In genomic region chr9:100485196-100485595, GRCh38 we compare ENCODE assay signal across 26 cellular contexts. TPM values are rescaled to one million over a fixed set of nuclear protein-coding genes. Genes with fewer than 3 reads are reported as not detected.
"Had no signal": no experiment of that assay in that cellular context is flagged by ENCODE, and none has a peak within 500 bp of the region (broad histone marks: within the 10 kb centered on the region; RNA-seq: fewer than 3 reads in every experiment).

No MANE protein-coding gene starts in this region.

- DNase-seq: dorsolateral prefrontal cortex; effector CD4-positive, alpha-beta T cell; effector memory CD4-positive, alpha-beta T cell; foreskin keratinocyte; heart left ventricle; hypothalamus; immature natural killer cell; left cardiac atrium; left lung; left ventricle myocardium superior; lower lobe of right lung; mesendoderm; midbrain; naive thymus-derived CD4-positive, alpha-beta T cell; natural killer cell had no signal

- FAIRE-seq: colon, endothelial cell of umbilical vein, frontal cortex, islet of Langerhans, keratinocyte had no signal

- H3K4me3 ChIP-seq: coronary artery, dorsolateral prefrontal cortex, esophagus muscularis mucosa, gastroesophageal sphincter, heart left ventricle, hepatocyte, left lung, lower lobe of right lung had no signal

- ATAC-seq: foreskin keratinocyte; gastroesophageal sphincter; heart left ventricle; left cardiac atrium; left lung; left ventricle myocardium superior; lower lobe of right lung; naive thymus-derived CD4-positive, alpha-beta T cell; natural killer cell had no signal

RNA-seq across cellular contexts. Expression of gene TMEFF1, which starts 12.2 kb away (rescaled TPM):
- total RNA-seq: left ventricle myocardium superior, lower leg skin, mononuclear cell had no signal
